Comparison of ENCODE assay signal across 14 cellular contexts in the genomic region with DNA sequence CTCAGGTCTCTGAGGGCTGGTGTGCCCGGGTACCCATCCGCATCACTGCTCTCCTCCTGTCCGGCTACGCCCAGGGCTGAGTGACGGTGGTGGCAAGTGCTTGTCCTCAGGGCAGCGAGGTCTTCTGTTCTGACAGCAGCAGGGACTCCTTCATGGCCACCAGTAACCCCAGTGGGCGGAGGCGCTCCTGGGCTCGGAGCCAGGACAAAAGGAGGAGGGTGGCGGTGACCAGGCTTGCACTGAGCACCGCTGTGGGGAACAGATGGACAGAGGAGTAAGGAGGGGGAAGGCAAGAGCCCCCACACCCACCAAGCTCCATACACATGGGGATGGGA. TPM values are rescaled to one million over a fixed set of nuclear protein-coding genes. Genes with fewer than 3 reads are reported as not detected.
DNase-seq lines count a peak whose midpoint lies in the region; ATAC-seq, FAIRE-seq and TF ChIP-seq lines count a peak whose summit lies in the region.
"Had no signal": no experiment of that assay in that cellular context is flagged by ENCODE, and none has a peak within 500 bp of the region (broad histone marks: within the 10 kb centered on the region; RNA-seq: fewer than 3 reads in every experiment).

No MANE protein-coding gene starts in this region.

- no peak for TF ChIP-seq EP300 in K562 (IDR thresholded peaks at IDR 0.05; ENCODE audit: low read length)

- peaks cover 16% of the 10 kb centered on the region for H3K36me3 Mint-ChIP-seq in activated naive CD4-positive, alpha-beta T cell treated with anti-CD3 and anti-CD28 coated beads for 36 hours (ENCODE audit: low read depth)
- H3K36me3 Mint-ChIP-seq in type B pancreatic cell (no peaks in the 10 kb centered on the region), H9 (ENCODE audit: insufficient read depth in 1 of 3, low read depth in 3 of 3) (peaks cover 11 to 25% (median 17%) of the 10 kb centered on the region in 3 experiments)

- H3K9ac ChIP-seq in K562 (ENCODE audit: insufficient read depth in 1 of 2, low read depth in 2 of 2, low read length in 2 of 2), result peak overlapping the region in 1 of 2 experiments; percentile 50; a peak in 2 of 4 replicates
- H3K9ac ChIP-seq in H9 (ENCODE audit: extremely low read depth, insufficient read length, low read length), result no peak overlapping the region

- TF ChIP-seq CTCF in K562 (IDR thresholded peaks at IDR 0.05 in 2 of 3, conservative IDR thresholded peaks at IDR 0.05 in 1 of 3; ENCODE audit: insufficient read depth in 2 of 3, low read depth in 1 of 3, low read length in 3 of 3), result no peak
- TF ChIP-seq CTCF in left lung (IDR thresholded peaks at IDR 0.05), result no peak
- no peak for TF ChIP-seq CTCF in type B pancreatic cell (conservative IDR thresholded peaks at IDR 0.05)
- TF ChIP-seq CTCF in H9 (conservative IDR thresholded peaks at IDR 0.05), result no peak

- H3K23me2 ChIP-seq in H9 (ENCODE audit: insufficient read length, low read depth, low read length, poor library complexity, severe bottlenecking), result peaks cover 1% of the 10 kb centered on the region

- H3K14ac ChIP-seq in H9 (ENCODE audit: insufficient read depth, low read length), result no peak overlapping the region; the same call in 1 of the 2 replicates

- no peak overlapping the region for H2BK120ac ChIP-seq in H9 (ENCODE audit: low read depth, low read length, poor library complexity, severe bottlenecking)

- POLR2A ChIA-PET in K562 (lab: Yijun Ruan, JAX), result interaction anchor here (0.6 to 1.1 kb wide), 4 partner anchors 8 to 58 kb away, joined by 3 to 5 read pairs (median 4); no protein-coding TSS in a partner anchor

- no peak overlapping the region for H2BK20ac ChIP-seq in H9 (ENCODE audit: low read depth, low read length, poor library complexity, severe bottlenecking)

- no peak overlapping the region for H2BK5ac ChIP-seq in H9 (ENCODE audit: insufficient read length, low read length)

- no peak overlapping the region for H3K18ac ChIP-seq in H9 (ENCODE audit: insufficient read length, low read depth, low read length)

- H3T11ph ChIP-seq in H9 (ENCODE audit: low read length), result no peak overlapping the region

- no peaks in the 10 kb centered on the region for H3K9me1 ChIP-seq in K562 (ENCODE audit: control insufficient read depth, insufficient read depth, low read length)

- no peak overlapping the region for H4K8ac ChIP-seq in H9 (replicated peaks; ENCODE audit: insufficient read length, low read depth, low read length)

- H3K27me3 ChIP-seq in K562 (ENCODE audit: control insufficient read depth in 2 of 2, insufficient read depth in 2 of 2, low read length in 2 of 2) (no peaks in the 10 kb centered on the region), left lung (no peaks in the 10 kb centered on the region), H9 (ENCODE audit: insufficient read depth, low read length) (no peaks in the 10 kb centered on the region)
- H3K27me3 ChIP-seq: ascending aorta, hepatocyte, vagina had no signal

- no peak overlapping the region for H3K4me3 Mint-ChIP-seq in activated naive CD4-positive, alpha-beta T cell treated with anti-CD3 and anti-CD28 coated beads for 36 hours
- H3K4me3 Mint-ChIP-seq in type B pancreatic cell, result no peak overlapping the region
- no peak overlapping the region for H3K4me3 Mint-ChIP-seq in H9

- H3K4me1 ChIP-seq in K562 (replicated peaks in 1 of 2; ENCODE audit: control insufficient read depth in 2 of 2, insufficient read depth in 2 of 2, low read length in 2 of 2) (peaks cover 21 to 48% of the 10 kb centered on the region in 2 experiments; a peak in 4 of 5 replicates), left lung (peaks cover under 1 to 15% of the 10 kb centered on the region in 2 donors), H9 (ENCODE audit: insufficient read depth, low read length) (no peaks in the 10 kb centered on the region)

- H2BK15ac ChIP-seq in H9 (ENCODE audit: low read depth, low read length), result no peak overlapping the region

- no peaks in the 10 kb centered on the region for H3K27me3 Mint-ChIP-seq in activated naive CD4-positive, alpha-beta T cell treated with anti-CD3 and anti-CD28 coated beads for 36 hours (ENCODE audit: low read depth)
- H3K27me3 Mint-ChIP-seq in type B pancreatic cell (peaks cover 1% of the 10 kb centered on the region), H9 (ENCODE audit: low read depth) (no peaks in the 10 kb centered on the region)

- no peak overlapping the region for H3K27ac Mint-ChIP-seq in activated naive CD4-positive, alpha-beta T cell treated with anti-CD3 and anti-CD28 coated beads for 36 hours
- H3K27ac Mint-ChIP-seq in type B pancreatic cell, result no peak overlapping the region
- no peak overlapping the region for H3K27ac Mint-ChIP-seq in H9

- H3K9me3 ChIP-seq in K562 (replicated peaks; ENCODE audit: control insufficient read depth, insufficient read depth, low read depth, low read length) (no peaks in the 10 kb centered on the region), left lung (no peaks in the 10 kb centered on the region), H9 (ENCODE audit: control insufficient read depth, low read depth, low read length) (no peaks in the 10 kb centered on the region)
- H3K9me3 ChIP-seq: ascending aorta, vagina had no signal

- H3K4me1 Mint-ChIP-seq in activated naive CD4-positive, alpha-beta T cell treated with anti-CD3 and anti-CD28 coated beads for 36 hours (ENCODE audit: low read depth), result peaks cover 20% of the 10 kb centered on the region
- peaks cover 3% of the 10 kb centered on the region for H3K4me1 Mint-ChIP-seq in type B pancreatic cell (ENCODE audit: unreplicated experiment)
- H3K4me1 Mint-ChIP-seq in H9, result peaks cover 15 to 20% of the 10 kb centered on the region in 2 experiments

- ATAC-seq in K562, result no peak
- ATAC-seq in left lung, result peak; percentile 14
- no peak for ATAC-seq in HG02870 (IDR thresholded peaks at IDR 0.05; ENCODE audit: unreplicated experiment)
- no peak for ATAC-seq in HG03196 (IDR thresholded peaks at IDR 0.05; ENCODE audit: unreplicated experiment)

- H3K79me2 ChIP-seq in K562 (ENCODE audit: control insufficient read depth, insufficient read depth, low read length), result peaks cover 18% of the 10 kb centered on the region
- H3K79me2 ChIP-seq in H9 (ENCODE audit: insufficient read depth, low read length), result no peaks in the 10 kb centered on the region; the same call in 1 of the 2 replicates

- H2BK12ac ChIP-seq in H9 (ENCODE audit: insufficient read length, low read depth, low read length), result no peak overlapping the region

- 77% methylated on average over 7 of the region's 11 CpGs for WGBS in K562 (ENCODE audit: insufficient coverage, low coverage, missing lambda C conversion rate)
- no CpG with 5 or more reads among the region's 11 CpGs for WGBS in H9 (ENCODE audit: extremely low coverage, insufficient read length, low lambda C conversion rate)

- no peak overlapping the region for H3K23ac ChIP-seq in H9 (ENCODE audit: insufficient read length, low read depth, low read length)

- DNase-seq in activated naive CD4-positive, alpha-beta T cell treated with anti-CD3 and anti-CD28 coated beads for 36 hours, result peak; percentile 2
- DNase-seq in activated naive CD4-positive, alpha-beta T cell (lab: John Stamatoyannopoulos, UW), result no peak
- peak in 3 of 4 experiments; percentile 11 to 30 (median 24) for DNase-seq in K562 (ENCODE audit: extremely low read depth in 1 of 4, low spot score in 3 of 4)
- DNase-seq in left lung, result peak; percentile 34 to 72
- DNase-seq in type B pancreatic cell (ENCODE audit: extremely low spot score, unreplicated experiment), result peak; percentile 65
- DNase-seq in H9, result no peak
- DNase-seq: midbrain, NCI-H748 treated with DMSO at 0.1 percent for 48 hours had no signal

- H4K5ac ChIP-seq in H9 (ENCODE audit: insufficient read length, low read depth, low read length), result no peak overlapping the region

- no peaks in the 10 kb centered on the region for H3K79me1 ChIP-seq in H9 (ENCODE audit: insufficient read depth, low read depth, low read length, poor library complexity, severe bottlenecking)

- in situ Hi-C loops in K562 (cut with MboI), result no loop called here

- no peaks in the 10 kb centered on the region for H3K9me3 Mint-ChIP-seq in activated naive CD4-positive, alpha-beta T cell treated with anti-CD3 and anti-CD28 coated beads for 36 hours
- no peaks in the 10 kb centered on the region for H3K9me3 Mint-ChIP-seq in type B pancreatic cell
- no peaks in the 10 kb centered on the region for H3K9me3 Mint-ChIP-seq in H9

- H3K4me3 ChIP-seq in K562 (no peak overlapping the region), left lung (no peak overlapping the region)
- H3K4me3 ChIP-seq: ascending aorta, hepatocyte, vagina had no signal

- H3K27ac ChIP-seq in K562 (ENCODE audit: extremely low read depth, low read depth, low read length) (no peak overlapping the region), left lung (no peak overlapping the region), H9 (ENCODE audit: insufficient read length, low read depth, low read length) (no peak overlapping the region)
- H3K27ac ChIP-seq: ascending aorta, hepatocyte, vagina had no signal

- H3K36me3 ChIP-seq in K562 (ENCODE audit: control insufficient read depth, insufficient read depth, low read length) (peaks cover 33% of the 10 kb centered on the region; the same call in 1 of the 3 replicates), left lung (peaks cover 0 to 20% of the 10 kb centered on the region in 2 donors)
- H3K36me3 ChIP-seq: vagina had no signal

- no peak overlapping the region for H2AK5ac ChIP-seq in H9 (ENCODE audit: insufficient read length, low read length)

- no peak overlapping the region for H2AFZ ChIP-seq in K562 (ENCODE audit: low read depth, low read length)
- no peak overlapping the region for H2AFZ ChIP-seq in H9 (ENCODE audit: low read length)
- H2AFZ ChIP-seq: hepatocyte had no signal

- no peak overlapping the region for H4K91ac ChIP-seq in H9 (ENCODE audit: insufficient read length, low read depth, low read length)

- no peak overlapping the region for H3K56ac ChIP-seq in H9 (ENCODE audit: insufficient read length, low read depth, low read length)

- intact Hi-C loops in activated naive CD4-positive, alpha-beta T cell treated with anti-CD3 and anti-CD28 coated beads for 36 hours (cut with micrococcal nuclease), result no loop called here
- intact Hi-C loops in K562 (cut with micrococcal nuclease) (no loop called here), left lung (cut with DNase I) (no loop called here)

- H4K20me1 ChIP-seq in K562 (replicated peaks; ENCODE audit: control insufficient read depth, insufficient read depth, low read length) (no peaks in the 10 kb centered on the region; the same call in 1 of the 2 replicates), H9 (ENCODE audit: control insufficient read depth, insufficient read depth, insufficient read length) (no peaks in the 10 kb centered on the region)

- no peak for TF ChIP-seq POLR2A in K562 (conservative IDR thresholded peaks at IDR 0.05)

- H3K4ac ChIP-seq in H9 (ENCODE audit: low read depth, low read length), result no peak overlapping the region

- H3K4me2 ChIP-seq in K562 (ENCODE audit: insufficient read depth, low read length) (no peak overlapping the region), H9 (ENCODE audit: insufficient read depth, insufficient read length, low read length) (no peak overlapping the region)
- H3K4me2 ChIP-seq: hepatocyte had no signal

- CTCF ChIA-PET in activated naive CD4-positive, alpha-beta T cell treated with anti-CD3 and anti-CD28 coated beads for 36 hours (lab: Charles Lee), result no interaction called here
- CTCF ChIA-PET in K562 (lab: Yijun Ruan, JAX; ENCODE audit: low intra/inter-chr PET ratio), result no interaction called here

- no peak for FAIRE-seq in K562 (lab: Jason Lieb, UNC)
- FAIRE-seq: GM18507 had no signal

- TF ChIP-seq RAD21 in K562 (CRISPR knock-in tag; conservative IDR thresholded peaks at IDR 0.05 in 1 of 2, IDR thresholded peaks at IDR 0.05 in 1 of 2), result no peak

- no TSS peak for BruUV-seq in K562 (replicated peaks; lab: Mats Ljungman, UMichigan)

RNA-seq across cellular contexts. Expression of a gene that starts 5.8 kb away (rescaled TPM):
- 10 to 100 TPM; 37.6 to 40.1 TPM for total RNA-seq in activated naive CD4-positive, alpha-beta T cell treated with anti-CD3 and anti-CD28 coated beads for 36 hours
- 13.8 and 50.6 TPM in 2 replicates for total RNA-seq in K562 (2011; cell fraction: chromatin; rRNA removed; ENCODE audit: low replicate concordance)
- total RNA-seq in K562 (2011; cell fraction: nucleolus; rRNA removed), result 113 and 115 TPM in 2 replicates
- total RNA-seq in K562 (2011; cell fraction: nucleoplasm; rRNA removed), result 51.0 and 58.3 TPM in 2 replicates
- 71.4 and 100 TPM in 2 replicates for total RNA-seq in K562 (2014; rRNA removed)
- 7.9 and 13.3 TPM in 2 replicates for total RNA-seq in K562 (2014; rRNA removed; fragmentation: Illumina TruSeq; extraction: Trizol)
- total RNA-seq in K562 (2015; rRNA removed; fragmentation: Illumina TruSeq; extraction: Trizol), result 42.3 and 45.6 TPM in 2 replicates
- total RNA-seq in K562 (2021), result 94.5 and 97.0 TPM in 2 replicates
- polyA plus RNA-seq in K562 (2011; rRNA removed), result 34.4 and 42.4 TPM in 2 replicates
- polyA plus RNA-seq in K562 (2011; cell fraction: cytosol; rRNA removed), result 79.7 and 224 TPM in 2 replicates
- polyA plus RNA-seq in K562 (2011; cell fraction: nucleus; rRNA removed), result 32.2 and 55.2 TPM in 2 replicates
- polyA plus RNA-seq in K562 (2012), result 63.8 and 67.0 TPM in 2 replicates
- polyA plus RNA-seq in K562 (2014; fragmentation: Illumina TruSeq; extraction: Trizol), result 29.4 and 47.0 TPM in 2 replicates
- polyA plus RNA-seq in K562 (2014; fragmentation: Nextera tagmentation; extraction: Ambion mirVana), result 1 to 10 TPM in 1 of 2 experiments, under 1 TPM in 1; 0.45 to 2.5 TPM
- 75.0 and 81.0 TPM in 2 replicates for polyA plus RNA-seq in K562 (2014; rRNA removed)
- polyA minus RNA-seq in K562 (2011; rRNA and poly(A)+ RNA removed), result 4.9 and 8.8 TPM in 2 replicates
- polyA minus RNA-seq in K562 (2011; cell fraction: cytosol; rRNA and poly(A)+ RNA removed), result 23.0 and 32.5 TPM in 2 replicates
- polyA minus RNA-seq in K562 (2011; cell fraction: nucleus; rRNA and poly(A)+ RNA removed), result 8.1 and 8.7 TPM in 2 replicates
- total RNA-seq in left lung, result 10 to 100 TPM; 44.1 to 58.3 TPM
- total RNA-seq in type B pancreatic cell (ENCODE audit: low replicate concordance), result 22.7 and 52.3 TPM in 2 replicates
- 68.1 and 72.1 TPM in 2 replicates for total RNA-seq in H9 (2021)

RNA-seq across cellular contexts. Expression of a gene that starts 18.9 kb away (rescaled TPM):
- total RNA-seq in activated naive CD4-positive, alpha-beta T cell treated with anti-CD3 and anti-CD28 coated beads for 36 hours, result 100 to 1,000 TPM in 1 of 2 experiments, 10 to 100 TPM in 1; 95.9 to 104 TPM
- 14.3 and 43.7 TPM in 2 replicates for total RNA-seq in K562 (2011; cell fraction: chromatin; rRNA removed; ENCODE audit: low replicate concordance)
- total RNA-seq in K562 (2011; cell fraction: nucleolus; rRNA removed), result 43.4 and 46.7 TPM in 2 replicates
- 37.7 and 37.8 TPM in 2 replicates for total RNA-seq in K562 (2011; cell fraction: nucleoplasm; rRNA removed)
- total RNA-seq in K562 (2014; rRNA removed), result 114 and 148 TPM in 2 replicates
- 49.8 and 70.8 TPM in 2 replicates for total RNA-seq in K562 (2014; rRNA removed; fragmentation: Illumina TruSeq; extraction: Trizol)
- 134 and 142 TPM in 2 replicates for total RNA-seq in K562 (2015; rRNA removed; fragmentation: Illumina TruSeq; extraction: Trizol)
- total RNA-seq in K562 (2021), result 101 and 105 TPM in 2 replicates
- polyA plus RNA-seq in K562 (2011; rRNA removed), result 79.6 and 135 TPM in 2 replicates
- 201 and 321 TPM in 2 replicates for polyA plus RNA-seq in K562 (2011; cell fraction: cytosol; rRNA removed)
- 93.7 and 110 TPM in 2 replicates for polyA plus RNA-seq in K562 (2011; cell fraction: nucleus; rRNA removed)
- 150 and 163 TPM in 2 replicates for polyA plus RNA-seq in K562 (2012)
- polyA plus RNA-seq in K562 (2014; fragmentation: Illumina TruSeq; extraction: Trizol), result 212 and 228 TPM in 2 replicates
- 100 to 1,000 TPM; 312 to 348 TPM for polyA plus RNA-seq in K562 (2014; fragmentation: Nextera tagmentation; extraction: Ambion mirVana)
- 152 and 187 TPM in 2 replicates for polyA plus RNA-seq in K562 (2014; rRNA removed)
- 23.9 and 35.3 TPM in 2 replicates for polyA minus RNA-seq in K562 (2011; rRNA and poly(A)+ RNA removed)
- 67.7 and 108 TPM in 2 replicates for polyA minus RNA-seq in K562 (2011; cell fraction: cytosol; rRNA and poly(A)+ RNA removed)
- 13.7 and 28.9 TPM in 2 replicates for polyA minus RNA-seq in K562 (2011; cell fraction: nucleus; rRNA and poly(A)+ RNA removed)
- total RNA-seq in left lung, result 10 to 100 TPM; 38.7 to 40.8 TPM
- 46.8 and 52.5 TPM in 2 replicates for total RNA-seq in type B pancreatic cell (ENCODE audit: low replicate concordance)
- 70.7 and 73.0 TPM in 2 replicates for total RNA-seq in H9 (2021)

RNA-seq across cellular contexts. Expression of a gene that starts 19.0 kb away (rescaled TPM):
- total RNA-seq in activated naive CD4-positive, alpha-beta T cell treated with anti-CD3 and anti-CD28 coated beads for 36 hours, result 1,000 to 10,000 TPM; 2,814 to 3,007 TPM
- total RNA-seq in K562 (2011; cell fraction: chromatin; rRNA removed; ENCODE audit: low replicate concordance), result 88.1 and 153 TPM in 2 replicates
- total RNA-seq in K562 (2011; cell fraction: nucleolus; rRNA removed), result 167 TPM in 2 replicates
- 206 and 397 TPM in 2 replicates for total RNA-seq in K562 (2011; cell fraction: nucleoplasm; rRNA removed)
- total RNA-seq in K562 (2014; rRNA removed) (1,864 and 2,438 TPM in 2 replicates), K562 (2014; rRNA removed; fragmentation: Illumina TruSeq; extraction: Trizol) (130 and 165 TPM in 2 replicates), K562 (2015; rRNA removed; fragmentation: Illumina TruSeq; extraction: Trizol) (471 and 527 TPM in 2 replicates), K562 (2021) (2,747 and 3,081 TPM in 2 replicates), left lung (1,000 to 10,000 TPM; 1,595 to 1,630 TPM), type B pancreatic cell (ENCODE audit: low replicate concordance) (1,715 and 2,131 TPM in 2 replicates), H9 (2021) (1,885 and 1,988 TPM in 2 replicates)
- polyA plus RNA-seq in K562 (2011; rRNA removed) (662 and 1,013 TPM in 2 replicates), K562 (2014; fragmentation: Illumina TruSeq; extraction: Trizol) (866 and 1,057 TPM in 2 replicates), K562 (2014; fragmentation: Nextera tagmentation; extraction: Ambion mirVana) (1,000 to 10,000 TPM; 2,724 to 2,827 TPM), K562 (2014; rRNA removed) (1,303 and 1,847 TPM in 2 replicates)
- polyA plus RNA-seq in K562 (2011; cell fraction: cytosol; rRNA removed), result 1,028 and 1,084 TPM in 2 replicates
- polyA plus RNA-seq in K562 (2011; cell fraction: nucleus; rRNA removed), result 641 and 754 TPM in 2 replicates
- polyA plus RNA-seq in K562 (2012), result 3,105 and 3,833 TPM in 2 replicates
- polyA minus RNA-seq in K562 (2011; rRNA and poly(A)+ RNA removed), result 177 and 211 TPM in 2 replicates
- polyA minus RNA-seq in K562 (2011; cell fraction: cytosol; rRNA and poly(A)+ RNA removed), result 416 and 590 TPM in 2 replicates
- 61.5 and 90.0 TPM in 2 replicates for polyA minus RNA-seq in K562 (2011; cell fraction: nucleus; rRNA and poly(A)+ RNA removed)

RNA-seq across cellular contexts. Expression of a gene that starts 40.7 kb away (rescaled TPM):
- under 1 TPM; 0.17 to 0.36 TPM for total RNA-seq in activated naive CD4-positive, alpha-beta T cell treated with anti-CD3 and anti-CD28 coated beads for 36 hours
- 0.44 and 1.0 TPM in 2 replicates for total RNA-seq in K562 (2011; cell fraction: chromatin; rRNA removed; ENCODE audit: low replicate concordance)
- total RNA-seq in K562 (2011; cell fraction: nucleolus; rRNA removed), result 0.53 and 0.83 TPM in 2 replicates
- 0.76 and 0.95 TPM in 2 replicates for total RNA-seq in K562 (2011; cell fraction: nucleoplasm; rRNA removed)
- total RNA-seq in K562 (2014; rRNA removed) (not detected in 2 replicates), K562 (2014; rRNA removed; fragmentation: Illumina TruSeq; extraction: Trizol) (not detected in 2 replicates), K562 (2015; rRNA removed; fragmentation: Illumina TruSeq; extraction: Trizol) (not detected in 2 replicates), K562 (2021) (0.22 and 0.40 TPM in 2 replicates), left lung (10 to 100 TPM; 14.4 to 29.0 TPM), type B pancreatic cell (ENCODE audit: low replicate concordance) (1.6 and 3.1 TPM in 2 replicates), H9 (2021) (5.3 and 7.7 TPM in 2 replicates)
- polyA plus RNA-seq in K562 (2011; rRNA removed) (0.08 TPM in 2 replicates), K562 (2014; fragmentation: Illumina TruSeq; extraction: Trizol) (0.06 TPM in 1 of 2 replicates, not detected in the other), K562 (2014; fragmentation: Nextera tagmentation; extraction: Ambion mirVana) (under 1 TPM in 1 of 2 experiments, not detected in 1; 0.03 TPM), K562 (2014; rRNA removed) (not detected in 2 replicates)
- 0.10 and 0.27 TPM in 2 replicates for polyA plus RNA-seq in K562 (2011; cell fraction: cytosol; rRNA removed)
- polyA plus RNA-seq in K562 (2011; cell fraction: nucleus; rRNA removed), result 0.41 and 0.82 TPM in 2 replicates
- polyA plus RNA-seq in K562 (2012), result 0.14 and 0.18 TPM in 2 replicates
- not detected in 2 replicates for polyA minus RNA-seq in K562 (2011; rRNA and poly(A)+ RNA removed)
- not detected in 2 replicates for polyA minus RNA-seq in K562 (2011; cell fraction: cytosol; rRNA and poly(A)+ RNA removed)
- polyA minus RNA-seq in K562 (2011; cell fraction: nucleus; rRNA and poly(A)+ RNA removed), result 0.11 and 0.54 TPM in 2 replicates

Comparison
In these comparisons a context has a peak if more than half of its experiments do, and no peak if none do; other contexts are left out.
1. DNase-seq: peak in activated naive CD4-positive, alpha-beta T cell treated with anti-CD3 and anti-CD28 coated beads for 36 hours (single experiment), K562 (3 of 4), left lung (2 of 2) and type B pancreatic cell (single experiment); none in activated naive CD4-positive, alpha-beta T cell (0 of 4) and H9 (single experiment).